Comparison of ENCODE assay signal across 7 cellular contexts in genomic region chr2:122136071-122136470, GRCh38.
DNase-seq lines count a peak whose midpoint lies in the region; ATAC-seq and TF ChIP-seq lines count a peak whose summit lies in the region.

No MANE protein-coding gene starts in this region.

- intact Hi-C loops in HCT116 (cut with micrococcal nuclease) (loop anchor here (1.0 to 5.0 kb wide), 2 partner anchors 159 to 325 kb away; no protein-coding TSS in a partner anchor), OCI-LY7 (cut with micrococcal nuclease; ENCODE audit: unreplicated experiment) (loop anchor here (1.0 kb wide), 2 partner anchors 161 to 325 kb away; no protein-coding TSS in a partner anchor)

- peak; percentile 50 for DNase-seq in GM10266 (ENCODE audit: extremely low spot score)
- peak; percentile 16 for DNase-seq in HCT116 (ENCODE audit: low read depth, low spot score)
- peak; percentile 57 for DNase-seq in OCI-LY7 (ENCODE audit: low spot score)
- peak; percentile 83 for DNase-seq in iPS-NIHi7 (ENCODE audit: extremely low spot score)
- DNase-seq in islet precursor cell, result no peak

- H3K27ac ChIP-seq in HCT116 (ENCODE audit: low read depth, low read length), result no peak overlapping the region
- H3K27ac ChIP-seq in OCI-LY7 (ENCODE audit: low read depth, low read length, poor library complexity, severe bottlenecking), result no peak overlapping the region

- H2AFZ ChIP-seq in HCT116 (ENCODE audit: low read depth, low read length, poor library complexity, severe bottlenecking), result no peak overlapping the region
- H2AFZ ChIP-seq in OCI-LY7 (ENCODE audit: low read length), result no peak overlapping the region

- H3K4me1 ChIP-seq in HCT116 (ENCODE audit: control insufficient read depth in 1 of 2, insufficient read depth in 2 of 2, low read length in 2 of 2) (no peaks in the 10 kb centered on the region), OCI-LY7 (ENCODE audit: insufficient read depth, low read length, poor library complexity, severe bottlenecking) (no peaks in the 10 kb centered on the region)

- TF ChIP-seq RAD21 in HCT116 (IDR thresholded peaks at IDR 0.05; ENCODE audit: low read depth), result peak; percentile 33

- RAD21 ChIA-PET in HCT116 (lab: Charles Lee; ENCODE audit: low non-redundant PET in 1 of 2, low total read pairs in 2 of 2, uncharacterized antibody in 2 of 2, unreplicated experiment in 2 of 2), result no interaction called here

- TF ChIP-seq CTCF in GM10266 (IDR thresholded peaks at IDR 0.05; ENCODE audit: control insufficient read depth, insufficient read depth, low read depth, missing control alignments), result peak; percentile 58
- TF ChIP-seq CTCF in HCT116 (IDR thresholded peaks at IDR 0.05 in 2 of 3, conservative IDR thresholded peaks at IDR 0.05 in 1 of 3; ENCODE audit: borderline replicate concordance in 1 of 3, insufficient read depth in 1 of 3, low read depth in 2 of 3, low read length in 2 of 3), result peak; percentile 28 to 80 (median 69); a peak in 5 of 6 replicates
- peak; percentile 74 for TF ChIP-seq CTCF in OCI-LY7 (conservative IDR thresholded peaks at IDR 0.05; ENCODE audit: low read length)

- BruUV-seq in HCT116 (replicated peaks; lab: Mats Ljungman, UMichigan) (no TSS peak), OCI-LY7 (replicated peaks; lab: Mats Ljungman, UMichigan) (no TSS peak)

- H4K20me1 ChIP-seq in HCT116 (ENCODE audit: insufficient read depth) (no peaks in the 10 kb centered on the region), OCI-LY7 (ENCODE audit: insufficient read depth, low read length) (no peaks in the 10 kb centered on the region)

- POLR2A ChIA-PET in HCT116 (lab: Charles Lee) (interaction anchor here (1.4 kb wide), 1 partner anchor 15 kb away, joined by 3 read pairs; no protein-coding TSS in a partner anchor), OCI-LY7 (lab: Charles Lee) (no interaction called here)

- H3K79me2 ChIP-seq in HCT116 (ENCODE audit: insufficient read depth, low read length) (no peaks in the 10 kb centered on the region), OCI-LY7 (ENCODE audit: insufficient read depth, low read depth, low read length) (no peaks in the 10 kb centered on the region)

- H3K27me3 ChIP-seq in HCT116 (ENCODE audit: insufficient read depth, low read length), result no peaks in the 10 kb centered on the region

- H3K4me2 ChIP-seq in HCT116 (ENCODE audit: low read length), result no peak overlapping the region
- H3K4me2 ChIP-seq in OCI-LY7 (ENCODE audit: low read length), result no peak overlapping the region

- H3K9me2 ChIP-seq in HCT116 (ENCODE audit: insufficient read depth) (no peaks in the 10 kb centered on the region), OCI-LY7 (ENCODE audit: insufficient read depth, low read length) (no peaks in the 10 kb centered on the region)

- peak; percentile 84 for ATAC-seq in HCT116
- ATAC-seq in HG03460 (IDR thresholded peaks at IDR 0.05; ENCODE audit: unreplicated experiment), result no peak
- ATAC-seq in GM21360 (IDR thresholded peaks at IDR 0.05; ENCODE audit: unreplicated experiment), result no peak

- no peak for TF ChIP-seq POLR2A in HCT116 (IDR thresholded peaks at IDR 0.05; ENCODE audit: borderline replicate concordance, extremely low read depth, insufficient read depth, insufficient read length)

- H3K4me3 ChIP-seq in HCT116 (replicated peaks in 1 of 2; ENCODE audit: low read depth in 1 of 2, low read length in 2 of 2), result no peak overlapping the region
- H3K4me3 ChIP-seq in OCI-LY7 (ENCODE audit: low read depth, low read length, poor library complexity, severe bottlenecking), result no peak overlapping the region

- H3K9ac ChIP-seq in HCT116 (ENCODE audit: low read length), result no peak overlapping the region

- no peaks in the 10 kb centered on the region for H3K9me3 ChIP-seq in HCT116 (ENCODE audit: control insufficient read depth in 1 of 2, insufficient read depth in 1 of 2, low read depth in 1 of 2, low read length in 2 of 2)
- no peaks in the 10 kb centered on the region for H3K9me3 ChIP-seq in OCI-LY7 (ENCODE audit: low read length)

- H3K36me3 ChIP-seq in HCT116 (ENCODE audit: control insufficient read depth in 1 of 2, insufficient read depth in 2 of 2, low read length in 2 of 2) (no peaks in the 10 kb centered on the region), OCI-LY7 (ENCODE audit: insufficient read depth, low read length) (no peaks in the 10 kb centered on the region)

- CTCF ChIA-PET in HCT116 (lab: Charles Lee) (no interaction called here), OCI-LY7 (lab: Charles Lee; ENCODE audit: unreplicated experiment) (no interaction called here)

TF ChIP-seq in HCT116, 20 proteins besides CTCF, POLR2A, EP300 and RAD21:
- TF ChIP-seq TCF7L2 (IDR thresholded peaks at IDR 0.05; ENCODE audit: borderline replicate concordance, extremely low read depth, insufficient read depth, insufficient read length) (no peak), ZNF274 (IDR thresholded peaks at IDR 0.05; ENCODE audit: low read depth, low read length) (no peak), ATF3 (IDR thresholded peaks at IDR 0.05) (no peak), EGR1 (IDR thresholded peaks at IDR 0.05; ENCODE audit: low read depth) (no peak), JUND (IDR thresholded peaks at IDR 0.05) (no peak), ZBTB33 (IDR thresholded peaks at IDR 0.05; ENCODE audit: extremely low read depth, insufficient replicate concordance, low read length) (no peak), EZH2 (IDR thresholded peaks at IDR 0.05) (no peak), SRF (IDR thresholded peaks at IDR 0.05; ENCODE audit: low read depth) (no peak)
- TF ChIP-seq, protein P1, sequence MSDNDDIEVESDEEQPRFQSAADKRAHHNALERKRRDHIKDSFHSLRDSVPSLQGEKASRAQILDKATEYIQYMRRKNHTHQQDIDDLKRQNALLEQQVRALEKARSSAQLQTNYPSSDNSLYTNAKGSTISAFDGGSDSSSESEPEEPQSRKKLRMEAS (IDR thresholded peaks at IDR 0.05), result no peak
